Comparison of ENCODE assay signal across 8 cellular contexts in the genomic region with DNA sequence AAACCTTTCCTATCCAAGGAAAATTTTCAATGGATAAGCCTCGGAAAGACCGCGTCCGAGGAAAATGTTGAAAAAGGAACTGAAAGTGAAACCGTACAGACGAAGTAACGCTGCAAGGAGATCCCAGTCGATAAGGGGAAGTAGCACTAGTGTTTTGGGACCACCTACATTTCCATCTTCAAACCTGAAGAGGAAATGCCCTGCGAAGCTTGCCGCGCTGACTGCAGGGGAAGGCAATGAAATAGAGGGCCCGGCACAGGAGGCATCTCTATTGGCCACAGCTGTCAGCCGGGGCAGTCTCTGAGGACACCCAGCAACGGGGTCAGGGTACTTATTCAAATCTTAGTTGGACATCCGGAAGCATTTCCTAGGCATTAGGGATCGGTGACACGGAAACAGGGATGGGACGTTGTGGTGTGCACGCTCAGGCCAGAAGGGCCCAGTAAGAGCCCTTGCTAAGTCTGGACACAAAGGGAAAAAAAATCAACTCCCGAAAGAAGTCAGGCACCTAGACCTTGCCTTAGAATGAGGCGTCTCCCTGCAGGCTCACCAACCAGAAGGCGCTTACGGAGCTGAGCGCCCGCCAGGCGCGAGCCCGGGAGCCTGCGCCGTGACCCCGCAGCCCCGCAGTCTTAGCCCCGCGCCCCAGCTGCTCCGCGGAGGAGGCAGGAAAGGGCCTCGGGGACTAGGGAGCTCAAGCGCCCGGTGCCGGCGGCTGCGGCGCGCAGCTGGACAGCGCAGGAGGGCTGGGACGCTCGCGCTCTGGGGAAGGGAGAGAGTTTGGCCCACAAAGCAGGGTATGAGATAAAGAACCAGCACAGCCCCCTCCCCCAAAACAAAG. TPM values are rescaled to one million over a fixed set of nuclear protein-coding genes. Genes with fewer than 3 reads are reported as not detected.
A peak's percentile ranks its signal among the peaks of the same experiment; 100 is the strongest.
DNase-seq lines count a peak whose midpoint lies in the region; ATAC-seq, FAIRE-seq and TF ChIP-seq lines count a peak whose summit lies in the region.

No MANE protein-coding gene starts in this region.

- H3K4me3 ChIP-seq in bronchial epithelial cell (ENCODE audit: low read depth, low read length) (peak overlapping the region; percentile 56), skin epidermis (peak overlapping the region; percentile 62 to 97 (median 80))

- no peaks in the 10 kb centered on the region for H3K27me3 ChIP-seq in bronchial epithelial cell (ENCODE audit: control insufficient read depth, insufficient read depth, low read length)

- DNase-seq in stimulated activated CD4-positive, alpha-beta T cell treated with anti-CD3 and anti-CD28 coated beads, Interleukin-12 subunit alpha, Interleukin-12 subunit beta, amount 100 ng/mL, for 4 hours, result peak; percentile 38
- no peak for DNase-seq in stimulated activated CD4-positive, alpha-beta T cell treated with anti-CD3 and anti-CD28 coated beads, Interleukin-2, amount 100 ng/mL, for 48 hours
- DNase-seq in NCI-H1694 treated with DMSO at 0.1 percent for 48 hours (lab: John Stamatoyannopoulos, UW) (peak; percentile 44), T1000 (lab: John Stamatoyannopoulos, UW) (peak; percentile 31), bronchial epithelial cell (ENCODE audit: low read depth) (peak; percentile 38), iPS-NIHi7 (ENCODE audit: extremely low spot score) (peak; percentile 67)

- peak overlapping the region; percentile 60 to 99 (median 95) for H3K27ac ChIP-seq in skin epidermis

- no peak for TF ChIP-seq CTCF in bronchial epithelial cell (IDR thresholded peaks at IDR 0.05; ENCODE audit: insufficient read depth, low read length, severe bottlenecking)

- peak; percentile 40 for ATAC-seq in HG02852 (IDR thresholded peaks at IDR 0.05; ENCODE audit: unreplicated experiment)

- no peak for FAIRE-seq in bronchial epithelial cell (lab: Jason Lieb, UNC)

- peaks cover 18% of the 10 kb centered on the region for H3K36me3 ChIP-seq in bronchial epithelial cell (ENCODE audit: control insufficient read depth, insufficient read depth, low read length)

RNA-seq across cellular contexts. Expression of a gene that starts 0.6 kb away (rescaled TPM):
- 58.4 and 70.2 TPM in 2 replicates for total RNA-seq in bronchial epithelial cell

RNA-seq across cellular contexts. Expression of a gene that starts 6.4 kb away (rescaled TPM):
- 55.5 and 87.1 TPM in 2 replicates for total RNA-seq in bronchial epithelial cell

RNA-seq across cellular contexts. Expression of a gene that starts 24.2 kb away (rescaled TPM):
- 269 and 280 TPM in 2 replicates for total RNA-seq in bronchial epithelial cell

RNA-seq across cellular contexts. Expression of a gene that starts 24.6 kb away (rescaled TPM):
- 1.3 and 3.1 TPM in 2 replicates for total RNA-seq in bronchial epithelial cell

RNA-seq across cellular contexts. Expression of a gene that starts 44.2 kb away (rescaled TPM):
- 108 and 200 TPM in 2 replicates for total RNA-seq in bronchial epithelial cell

Comparison
In these comparisons a context has a peak if more than half of its experiments do, and no peak if none do; other contexts are left out.
1. DNase-seq: peak in stimulated activated CD4-positive, alpha-beta T cell treated with anti-CD3 and anti-CD28 coated beads, Interleukin-12 subunit alpha, Interleukin-12 subunit beta, amount 100 ng/mL, for 4 hours (single experiment), NCI-H1694 treated with DMSO at 0.1 percent for 48 hours (single experiment), T1000 (single experiment), bronchial epithelial cell (single experiment) and iPS-NIHi7 (single experiment); none in stimulated activated CD4-positive, alpha-beta T cell treated with anti-CD3 and anti-CD28 coated beads, Interleukin-2, amount 100 ng/mL, for 48 hours (0 of 2).